In the genomic region with DNA sequence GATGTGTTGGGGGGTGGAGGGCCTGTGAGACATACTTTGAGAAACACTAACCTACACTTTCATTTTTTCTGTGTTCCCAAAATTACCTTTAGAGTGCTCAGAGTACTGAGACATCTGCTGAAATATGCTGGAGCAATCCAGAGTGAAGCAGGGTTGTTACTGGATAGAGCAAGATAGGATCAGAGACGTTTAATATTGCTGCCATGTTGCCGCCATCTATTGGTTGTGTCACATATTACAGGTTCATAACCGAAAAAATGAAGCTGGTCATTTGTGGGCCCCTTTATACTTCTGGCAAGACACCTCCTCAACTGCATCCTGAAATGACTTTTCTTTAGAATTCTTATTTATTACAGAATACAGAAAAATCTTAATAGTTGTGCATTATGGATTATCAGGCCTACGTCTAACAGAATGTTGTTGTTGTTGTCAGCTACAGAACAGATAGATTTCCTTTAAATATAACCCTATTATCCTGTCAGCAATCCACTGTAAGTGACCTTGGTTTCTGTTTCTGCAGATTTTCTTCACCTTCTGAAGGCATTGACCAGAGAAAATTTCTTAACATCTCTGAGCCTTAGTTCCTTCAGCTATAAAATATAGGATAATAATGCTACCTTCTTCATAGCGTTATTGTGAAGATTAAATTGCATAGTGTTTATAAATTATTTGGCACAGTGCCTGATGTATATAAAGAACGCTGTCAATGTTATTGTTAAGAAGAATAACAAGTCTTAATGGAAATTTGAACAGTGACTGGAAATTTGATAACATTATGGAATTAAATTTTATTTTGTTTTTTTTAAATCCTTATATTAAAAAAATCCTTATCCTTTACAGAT, we compare ENCODE assay signal across 8 cellular contexts. TPM values are rescaled to one million over a fixed set of nuclear protein-coding genes. Genes with fewer than 3 reads are reported as not detected.
DNase-seq lines count a peak whose midpoint lies in the region; ATAC-seq and TF ChIP-seq lines count a peak whose summit lies in the region.

No MANE protein-coding gene starts in this region.

- peaks cover 0 to 5% (median 4%) of the 10 kb centered on the region in 3 donors for H3K27me3 Mint-ChIP-seq in immature natural killer cell (ENCODE audit: low read depth in 3 of 3)

- H3K79me2 ChIP-seq in KMS-11 (ENCODE audit: insufficient read depth, low read depth): no peaks in the 10 kb centered on the region

- no peaks in the 10 kb centered on the region for H3K36me3 Mint-ChIP-seq in immature natural killer cell
- no peaks in the 10 kb centered on the region for H3K36me3 Mint-ChIP-seq in stimulated activated effector memory CD8-positive, alpha-beta T cell treated with anti-CD3 and anti-CD28 coated beads, Interleukin-12 subunit alpha, Interleukin-12 subunit beta, amount 100 ng/mL, for 72 hours

- H3K9me3 ChIP-seq in Panc1 (ENCODE audit: control insufficient read depth, insufficient read depth, low read depth, low read length): no peaks in the 10 kb centered on the region

- no peak overlapping the region for H2AFZ ChIP-seq in KMS-11 (ENCODE audit: low read depth)

- H3K27ac Mint-ChIP-seq in immature natural killer cell: peak overlapping the region in 3 of 6 donors; percentile 9 to 73 (median 69)
- peak overlapping the region; percentile 9 for H3K27ac Mint-ChIP-seq in stimulated activated effector memory CD8-positive, alpha-beta T cell treated with anti-CD3 and anti-CD28 coated beads, Interleukin-12 subunit alpha, Interleukin-12 subunit beta, amount 100 ng/mL, for 72 hours

- H3K27me3 ChIP-seq in KMS-11 (ENCODE audit: insufficient read depth, low read depth) (no peaks in the 10 kb centered on the region), Panc1 (ENCODE audit: control insufficient read depth, insufficient read depth, low read length) (peaks cover 2% of the 10 kb centered on the region; the same call in 1 of the 2 replicates)

- H3K9ac ChIP-seq in KMS-11: no peak overlapping the region

- no TSS peak for BruUV-seq in Panc1 (replicated peaks; lab: Mats Ljungman, UMichigan)

- ATAC-seq in GM19452 (IDR thresholded peaks at IDR 0.05; ENCODE audit: unreplicated experiment): peak; percentile 59
- ATAC-seq in Panc1: peak; percentile 90
- peak; percentile 77 for ATAC-seq in stimulated activated effector memory CD8-positive, alpha-beta T cell treated with anti-CD3 and anti-CD28 coated beads, Interleukin-12 subunit alpha, Interleukin-12 subunit beta, amount 100 ng/mL, for 72 hours

- intact Hi-C loops in Panc1 (cut with micrococcal nuclease; ENCODE audit: unreplicated experiment): loop anchor here (2.0 to 10.0 kb wide), 3 partner anchors 132 to 670 kb away; no protein-coding TSS in a partner anchor

- DNase-seq in DMS114 treated with DMSO at 0.1 percent for 48 hours (lab: John Stamatoyannopoulos, UW; ENCODE audit: unreplicated experiment) (peak; percentile 72), Panc1 (ENCODE audit: low read depth, low spot score) (peak; percentile 67), astrocyte of the spinal cord (ENCODE audit: low read depth, low spot score) (peak; percentile 64), immature natural killer cell (peak; percentile 44 to 61 (median 48)), UCSD-AML1 (lab: John Stamatoyannopoulos, UW; ENCODE audit: unreplicated experiment) (no peak)
- peak in 1 of 2 donors; percentile 65 for DNase-seq in stimulated activated effector memory CD8-positive, alpha-beta T cell treated with anti-CD3 and anti-CD28 coated beads, Interleukin-12 subunit alpha, Interleukin-12 subunit beta, amount 100 ng/mL, for 72 hours (ENCODE audit: low spot score in 2 of 2)

- H3K4me2 ChIP-seq in KMS-11: no peak overlapping the region

- H3K27ac ChIP-seq in KMS-11 (no peak overlapping the region), Panc1 (ENCODE audit: low read length) (no peak overlapping the region)

- H3K4me3 ChIP-seq in KMS-11 (IDR thresholded peaks at IDR 0.05; ENCODE audit: insufficient read depth, low read depth, low read length) (no peak overlapping the region), Panc1 (ENCODE audit: low read depth in 2 of 2, low read length in 2 of 2) (no peak overlapping the region), astrocyte of the spinal cord (ENCODE audit: low read depth, low read length) (no peak overlapping the region)

- no peaks in the 10 kb centered on the region for H4K20me1 ChIP-seq in KMS-11 (ENCODE audit: insufficient read depth)

- peak; percentile 80 for TF ChIP-seq CTCF in KMS-11 (conservative IDR thresholded peaks at IDR 0.05; ENCODE audit: low read depth, low read length)
- TF ChIP-seq CTCF in Panc1 (IDR thresholded peaks at IDR 0.05): peak; percentile 79
- peak; percentile 72 for TF ChIP-seq CTCF in astrocyte of the spinal cord (IDR thresholded peaks at IDR 0.05; ENCODE audit: low read depth, low read length)

- no peaks in the 10 kb centered on the region for H3K9me3 Mint-ChIP-seq in immature natural killer cell
- no peaks in the 10 kb centered on the region for H3K9me3 Mint-ChIP-seq in stimulated activated effector memory CD8-positive, alpha-beta T cell treated with anti-CD3 and anti-CD28 coated beads, Interleukin-12 subunit alpha, Interleukin-12 subunit beta, amount 100 ng/mL, for 72 hours

- H3K4me1 ChIP-seq in KMS-11 (ENCODE audit: low read depth, poor library complexity, severe bottlenecking): peaks cover 7% of the 10 kb centered on the region
- peaks cover 3% of the 10 kb centered on the region; the same call in 1 of the 2 replicates for H3K4me1 ChIP-seq in Panc1 (ENCODE audit: control insufficient read depth, insufficient read depth, low read length)

- H3K4me1 Mint-ChIP-seq in immature natural killer cell: peaks cover 0 to 1% of the 10 kb centered on the region in 2 donors
- H3K4me1 Mint-ChIP-seq in stimulated activated effector memory CD8-positive, alpha-beta T cell treated with anti-CD3 and anti-CD28 coated beads, Interleukin-12 subunit alpha, Interleukin-12 subunit beta, amount 100 ng/mL, for 72 hours: peaks cover 17% of the 10 kb centered on the region

- H3K36me3 ChIP-seq in KMS-11 (ENCODE audit: insufficient read depth): no peaks in the 10 kb centered on the region
- H3K36me3 ChIP-seq in Panc1 (ENCODE audit: control insufficient read depth, insufficient read depth, low read length): no peaks in the 10 kb centered on the region

- in situ Hi-C loops in Panc1 (cut with HindIII; ENCODE audit: low pct_unique_long_range_greater_than_20kb, low sequenced_read_pairs) (no loop called here), astrocyte of the spinal cord (cut with HindIII; ENCODE audit: low sequenced_read_pairs) (no loop called here)

- no peak overlapping the region for H3K4me3 Mint-ChIP-seq in immature natural killer cell
- no peak overlapping the region for H3K4me3 Mint-ChIP-seq in stimulated activated effector memory CD8-positive, alpha-beta T cell treated with anti-CD3 and anti-CD28 coated beads, Interleukin-12 subunit alpha, Interleukin-12 subunit beta, amount 100 ng/mL, for 72 hours

- CTCF ChIA-PET in Panc1 (lab: Charles Lee): interaction anchor here (0.6 to 1.2 kb wide), 24 partner anchors 10 to 1082 kb away, joined by 3 to 26 read pairs (median 4); a partner anchor contains a TSS

- POLR2A ChIA-PET in Panc1 (lab: Charles Lee): interaction anchor here (0.6 kb wide), 3 partner anchors 132 to 413 kb away, joined by 3 to 5 read pairs (median 3); no protein-coding TSS in a partner anchor

RNA-seq across cellular contexts. Expression of a gene that starts 16.2 kb away (rescaled TPM):
- 88.8 TPM for total RNA-seq in Panc1 (2021; ENCODE audit: unreplicated experiment)
- polyA plus RNA-seq in Panc1 (2012; ENCODE audit: insufficient read length): 61.6 TPM
- 100 to 1,000 TPM in 1 of 3 donors, 10 to 100 TPM in 2; 52.2 to 102 (median 61.8) TPM for polyA plus RNA-seq in immature natural killer cell
